ENCODE assay signal across 1 cellular context in the genomic region with DNA sequence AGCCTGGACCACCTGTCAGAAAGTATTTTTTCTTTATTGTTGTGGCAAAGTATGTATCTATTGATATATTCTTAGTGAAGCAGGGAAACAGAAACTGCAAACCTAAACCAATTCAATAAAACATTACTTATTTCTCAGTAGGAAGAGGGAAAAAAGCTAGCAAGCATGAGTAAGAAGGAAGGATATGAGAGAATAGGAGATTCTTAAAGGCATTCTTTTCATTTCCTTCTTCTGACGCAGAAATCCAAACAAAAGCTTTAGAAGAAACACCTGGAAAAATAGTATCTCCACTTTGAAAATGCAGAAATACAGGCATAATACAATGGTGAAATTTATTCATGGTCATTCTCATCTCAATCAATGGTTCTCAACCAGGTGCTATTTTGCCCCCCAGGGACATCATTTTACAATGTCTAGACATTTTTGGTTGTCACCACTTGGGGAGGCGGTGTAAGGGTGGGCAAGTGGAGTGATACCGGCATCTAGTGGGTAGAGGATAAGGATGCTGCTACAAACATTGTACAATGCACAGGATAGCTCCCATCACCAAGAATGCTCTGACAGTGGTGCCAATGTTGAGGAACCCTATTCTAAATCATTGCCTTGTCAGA.
TF ChIP-seq lines count a peak whose summit lies in the region.

No MANE protein-coding gene starts in this region.

TF ChIP-seq in GM12878, 131 proteins besides CTCF, POLR2A, EP300 and RAD21 (continued from another document):
- TF ChIP-seq, protein P1, sequence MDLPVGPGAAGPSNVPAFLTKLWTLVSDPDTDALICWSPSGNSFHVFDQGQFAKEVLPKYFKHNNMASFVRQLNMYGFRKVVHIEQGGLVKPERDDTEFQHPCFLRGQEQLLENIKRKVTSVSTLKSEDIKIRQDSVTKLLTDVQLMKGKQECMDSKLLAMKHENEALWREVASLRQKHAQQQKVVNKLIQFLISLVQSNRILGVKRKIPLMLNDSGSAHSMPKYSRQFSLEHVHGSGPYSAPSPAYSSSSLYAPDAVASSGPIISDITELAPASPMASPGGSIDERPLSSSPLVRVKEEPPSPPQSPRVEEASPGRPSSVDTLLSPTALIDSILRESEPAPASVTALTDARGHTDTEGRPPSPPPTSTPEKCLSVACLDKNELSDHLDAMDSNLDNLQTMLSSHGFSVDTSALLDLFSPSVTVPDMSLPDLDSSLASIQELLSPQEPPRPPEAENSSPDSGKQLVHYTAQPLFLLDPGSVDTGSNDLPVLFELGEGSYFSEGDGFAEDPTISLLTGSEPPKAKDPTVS (IDR thresholded peaks at IDR 0.05; ENCODE audit: low read depth, low read length): no peak
- TF ChIP-seq PAX8 (IDR thresholded peaks at IDR 0.05): no peak
